In genomic region chr12:43029971-43030370, GRCh38 we compare ENCODE assay signal across 1 cellular context.
TF ChIP-seq lines count a peak whose summit lies in the region.

No MANE protein-coding gene starts in this region.

TF ChIP-seq in IMR-90, 13 proteins besides CTCF, POLR2A, EP300 and RAD21 (continued from another document):
- TF ChIP-seq CHD1 (IDR thresholded peaks at IDR 0.05; ENCODE audit: low read depth, low read length), result no peak
